21 cellular contexts compared by ENCODE assay signal in genomic region chr10:132596742-132597279, GRCh38.
"Had no signal": no experiment of that assay in that cellular context is flagged by ENCODE, and none has a peak within 500 bp of the region (broad histone marks: within the 10 kb centered on the region; RNA-seq: fewer than 3 reads in every experiment).

No MANE protein-coding gene starts in this region.

- DNase-seq: activated CD4-positive, alpha-beta T cell treated with anti-CD3 and anti-CD28 coated beads, Interleukin-2, amount 10 ng/mL, durations not matched to agents 7 days and 5 days; activated CD8-positive, alpha-beta memory T cell treated with anti-CD3 and anti-CD28 coated beads, Interleukin-2, amount 10 ng/mL, durations not matched to agents 7 days and 5 days; activated CD8-positive, alpha-beta T cell treated with anti-CD3 and anti-CD28 coated beads for 36 hours; activated gamma-delta T cell treated with Interleukin-2 at 50 U/mL for 16 hours; activated naive CD8-positive, alpha-beta T cell treated with anti-CD3 and anti-CD28 coated beads for 36 hours; colonic mucosa; dorsolateral prefrontal cortex; effector memory CD8-positive, alpha-beta T cell; hippocampal formation; left ventricle myocardium inferior; mucosa of descending colon; sigmoid colon; stimulated activated CD4-positive, alpha-beta T cell treated with anti-CD3 and anti-CD28 coated beads, Interleukin-4, amount 100 ng/mL, for 1 hour; stimulated activated naive CD4-positive, alpha-beta T cell treated with Interleukin-2 at 50 U/mL for 16 hours; upper lobe of left lung had no signal

- H3K9me3 ChIP-seq: colonic mucosa, thoracic aorta had no signal

- FAIRE-seq: astrocyte, endothelial cell of umbilical vein, frontal cortex had no signal

- H3K27me3 ChIP-seq: colonic mucosa, dorsolateral prefrontal cortex, sigmoid colon, upper lobe of left lung had no signal

- H3K27ac ChIP-seq: colonic mucosa, dorsolateral prefrontal cortex, left ventricle myocardium inferior, upper lobe of left lung had no signal

- H3K36me3 ChIP-seq: colonic mucosa, left ventricle myocardium inferior, sigmoid colon, thoracic aorta, upper lobe of left lung had no signal

- ATAC-seq: activated CD4-positive, CD25-positive, alpha-beta regulatory T cell treated with anti-CD3 and anti-CD28 coated beads, Interleukin-2, amount 50 U/mL, for 24 hours; activated CD8-positive, alpha-beta memory T cell treated with anti-CD3 and anti-CD28 coated beads, Interleukin-2, amount 10 ng/mL, durations not matched to agents 7 days and 5 days; activated CD8-positive, alpha-beta T cell treated with anti-CD3 and anti-CD28 coated beads for 36 hours; effector memory CD8-positive, alpha-beta T cell; esophagus mucosa; mucosa of descending colon had no signal

- H3K4me3 ChIP-seq: colonic mucosa, dorsolateral prefrontal cortex, left ventricle myocardium inferior, mucosa of descending colon, sigmoid colon, thoracic aorta, upper lobe of left lung had no signal
